In genomic region chr3:33687406-33688010, GRCh38 we compare ENCODE assay signal across 18 cellular contexts. TPM values are rescaled to one million over a fixed set of nuclear protein-coding genes. Genes with fewer than 3 reads are reported as not detected.
DNase-seq lines count a peak whose midpoint lies in the region; ATAC-seq, FAIRE-seq and TF ChIP-seq lines count a peak whose summit lies in the region.
"Had no signal": no experiment of that assay in that cellular context is flagged by ENCODE, and none has a peak within 500 bp of the region (broad histone marks: within the 10 kb centered on the region; RNA-seq: fewer than 3 reads in every experiment).

No MANE protein-coding gene starts in this region.

- no peak overlapping the region for H3K9ac ChIP-seq in kidney (ENCODE audit: low read length in 2 of 2)

- no peak overlapping the region for H3K4me3 Mint-ChIP-seq in natural killer cell treated with Interleukin-12 subunit alpha and Interleukin-12 subunit beta and Interleukin-15 and Interleukin-18, amount 100 ng/mL, for 72 hours

- CTCF ChIA-PET in GM10248 (lab: Yijun Ruan, JAX) = interaction anchor here (0.9 kb wide), 1 partner anchor 14 kb away, joined by 3 read pairs; no protein-coding TSS in a partner anchor

- no peaks in the 10 kb centered on the region for H3K36me3 Mint-ChIP-seq in natural killer cell treated with Interleukin-12 subunit alpha and Interleukin-12 subunit beta and Interleukin-15 and Interleukin-18, amount 100 ng/mL, for 72 hours

- POLR2A ChIA-PET in GM10248 (lab: Yijun Ruan, JAX) = no interaction called here

- H3K4me1 ChIP-seq in kidney (ENCODE audit: control insufficient read depth in 1 of 2, insufficient read depth in 1 of 2, low read depth in 1 of 2, low read length in 2 of 2) = no peaks in the 10 kb centered on the region
- H3K4me1 ChIP-seq: heart right ventricle had no signal

- H3K27ac ChIP-seq in kidney (ENCODE audit: low read depth in 2 of 2, low read length in 2 of 2) = no peak overlapping the region
- H3K27ac ChIP-seq: heart right ventricle had no signal

- ATAC-seq in natural killer cell treated with Interleukin-12 subunit alpha and Interleukin-12 subunit beta and Interleukin-15 and Interleukin-18, amount 100 ng/mL, for 72 hours = no peak
- no peak for ATAC-seq in HG02970 (IDR thresholded peaks at IDR 0.05; ENCODE audit: low FRiP score, unreplicated experiment)
- ATAC-seq: heart right ventricle, left cardiac atrium had no signal

- H3K27me3 Mint-ChIP-seq in natural killer cell treated with Interleukin-12 subunit alpha and Interleukin-12 subunit beta and Interleukin-15 and Interleukin-18, amount 100 ng/mL, for 72 hours = no peaks in the 10 kb centered on the region

- no peaks in the 10 kb centered on the region for H3K9me3 ChIP-seq in MG63
- H3K9me3 ChIP-seq in kidney (ENCODE audit: control insufficient read depth in 1 of 2, low read length in 2 of 2) = no peaks in the 10 kb centered on the region
- H3K9me3 ChIP-seq: heart right ventricle had no signal

- intact Hi-C loops in kidney (cut with DNase I) = no loop called here

- no peak overlapping the region for H3K4me3 ChIP-seq in AG10803 (ENCODE audit: low read length)
- H3K4me3 ChIP-seq in MG63 = no peak overlapping the region
- H3K4me3 ChIP-seq in cardiac fibroblast (replicated peaks in 1 of 2; ENCODE audit: low read depth in 2 of 2, low read length in 2 of 2) = no peak overlapping the region
- H3K4me3 ChIP-seq in kidney (ENCODE audit: low read length in 2 of 2) = no peak overlapping the region
- H3K4me3 ChIP-seq: heart right ventricle had no signal

- no peaks in the 10 kb centered on the region for H3K36me3 ChIP-seq in MG63
- H3K36me3 ChIP-seq in kidney (ENCODE audit: control insufficient read depth in 1 of 2, insufficient read depth in 2 of 2, low read length in 2 of 2) = no peaks in the 10 kb centered on the region

- H3K27me3 ChIP-seq in MG63 = no peaks in the 10 kb centered on the region
- H3K27me3 ChIP-seq: heart right ventricle had no signal

- no peak overlapping the region for H3K27ac Mint-ChIP-seq in natural killer cell treated with Interleukin-12 subunit alpha and Interleukin-12 subunit beta and Interleukin-15 and Interleukin-18, amount 100 ng/mL, for 72 hours

- TF ChIP-seq CTCF in AG10803 (conservative IDR thresholded peaks at IDR 0.05; ENCODE audit: low read length) = no peak
- TF ChIP-seq CTCF in cardiac fibroblast (IDR thresholded peaks at IDR 0.05; ENCODE audit: low read depth, low read length) = no peak
- no peak for TF ChIP-seq CTCF in kidney (IDR thresholded peaks at IDR 0.05; ENCODE audit: borderline replicate concordance, extremely low read depth, insufficient read depth)
- TF ChIP-seq CTCF in GM10248 (IDR thresholded peaks at IDR 0.05; ENCODE audit: control extremely low read depth, extremely low read depth, low read depth, missing control alignments) = no peak

- no peaks in the 10 kb centered on the region for H3K9me3 Mint-ChIP-seq in natural killer cell treated with Interleukin-12 subunit alpha and Interleukin-12 subunit beta and Interleukin-15 and Interleukin-18, amount 100 ng/mL, for 72 hours

- no peak for FAIRE-seq in kidney (lab: Jason Lieb, UNC)
- FAIRE-seq: urothelium cell line had no signal

- DNase-seq in AG10803 (ENCODE audit: low read depth) = peak; percentile 31
- peak; percentile 3 for DNase-seq in MG63
- peak; percentile 24 to 69 for DNase-seq in cardiac fibroblast (ENCODE audit: low read depth in 2 of 2)
- DNase-seq in kidney glomerular epithelial cell (lab: John Stamatoyannopoulos, UW) = peak; percentile 14
- no peak for DNase-seq in natural killer cell treated with Interleukin-12 subunit alpha and Interleukin-12 subunit beta and Interleukin-15 and Interleukin-18, amount 100 ng/mL, for 72 hours (ENCODE audit: low spot score)
- no peak for DNase-seq in kidney
- DNase-seq in GM10248 (ENCODE audit: extremely low spot score) = no peak
- DNase-seq: activated CD4-positive, alpha-beta T cell treated with anti-CD3 and anti-CD28 coated beads for 48 hours; activated naive CD4-positive, alpha-beta T cell treated with anti-CD3 and anti-CD28 coated beads, Interleukin-2, amount 50 U/mL, for 16 hours; central memory CD4-positive, alpha-beta T cell; heart right ventricle; Kasumi-1; left cardiac atrium; NCI-H1694; NCI-H446 treated with DMSO at 0.1 percent for 48 hours; posterior cingulate gyrus had no signal

- no peaks in the 10 kb centered on the region for H3K4me1 Mint-ChIP-seq in natural killer cell treated with Interleukin-12 subunit alpha and Interleukin-12 subunit beta and Interleukin-15 and Interleukin-18, amount 100 ng/mL, for 72 hours (ENCODE audit: low read depth in 2 of 2)

RNA-seq across cellular contexts. Expression of gene CLASP2, which starts 30.5 kb away (rescaled TPM):
- 8.0 and 12.1 TPM in 2 replicates for total RNA-seq in MG63 (2014; rRNA removed; shearing (Covaris generic); ENCODE audit: low replicate concordance)
- 10 to 100 TPM; 73.8 to 82.3 TPM for total RNA-seq in natural killer cell treated with Interleukin-12 subunit alpha and Interleukin-12 subunit beta and Interleukin-15 and Interleukin-18, amount 100 ng/mL, for 72 hours
- total RNA-seq in kidney = 58.5 TPM
- 8.8 TPM for polyA plus RNA-seq in kidney (ENCODE audit: insufficient read depth, low read depth, low replicate concordance)

Comparison
In these comparisons a context has a peak if more than half of its experiments do, and no peak if none do; other contexts are left out.
1. DNase-seq: peak in AG10803 (single experiment), MG63 (single experiment), cardiac fibroblast (2 of 2) and kidney glomerular epithelial cell (single experiment); none in natural killer cell treated with Interleukin-12 subunit alpha and Interleukin-12 subunit beta and Interleukin-15 and Interleukin-18, amount 100 ng/mL, for 72 hours (single experiment), kidney (single experiment) and GM10248 (single experiment).